ENCODE assay signal across 8 cellular contexts in genomic region chr7:2529161-2530075, GRCh38. TPM values are rescaled to one million over a fixed set of nuclear protein-coding genes. Genes with fewer than 3 reads are reported as not detected.
A peak's percentile ranks its signal among the peaks of the same experiment; 100 is the strongest.
DNase-seq lines count a peak whose midpoint lies in the region; ATAC-seq and TF ChIP-seq lines count a peak whose summit lies in the region.

No MANE protein-coding gene starts in this region.

- TF ChIP-seq CTCF in GM10266 (IDR thresholded peaks at IDR 0.05; ENCODE audit: control insufficient read depth, insufficient read depth, low read depth, missing control alignments) (no peak), breast epithelium (IDR thresholded peaks at IDR 0.05) (no peak), lower lobe of right lung (IDR thresholded peaks at IDR 0.05) (no peak), upper lobe of right lung (IDR thresholded peaks at IDR 0.05) (no peak)

- no peak overlapping the region for H3K4me3 ChIP-seq in breast epithelium
- peak overlapping the region; percentile 19 for H3K4me3 ChIP-seq in lower lobe of right lung
- no peak overlapping the region for H3K4me3 ChIP-seq in upper lobe of right lung

- peak overlapping the region; percentile 65 to 87 for H3K27ac ChIP-seq in breast epithelium
- H3K27ac ChIP-seq in lower lobe of right lung: peak overlapping the region; percentile 88
- H3K27ac ChIP-seq in upper lobe of right lung: peak overlapping the region; percentile 85

- ATAC-seq in HG03108 (IDR thresholded peaks at IDR 0.05; ENCODE audit: unreplicated experiment): peak; percentile 52
- peak; percentile 59 to 74 for ATAC-seq in lower lobe of right lung
- ATAC-seq in upper lobe of right lung: peak; percentile 62
- no peak for ATAC-seq in GM19035 (IDR thresholded peaks at IDR 0.05; ENCODE audit: unreplicated experiment)

- H3K27me3 ChIP-seq in breast epithelium (no peaks in the 10 kb centered on the region), lower lobe of right lung (ENCODE audit: low read depth) (no peaks in the 10 kb centered on the region), upper lobe of right lung (no peaks in the 10 kb centered on the region)

- H3K27me3 Mint-ChIP-seq in T-helper 1 cell treated with Interleukin-12 subunit alpha and Interleukin-12 subunit beta and Interleukin-4 antibody, amounts not matched to agents 30 μg/mL and 1 μg/mL, for 36 hours (ENCODE audit: low read depth): no peaks in the 10 kb centered on the region

- intact Hi-C loops in breast epithelium (cut with DNase I; ENCODE audit: low total_unique reads) (no loop called here), lower lobe of right lung (cut with DNase I) (no loop called here), upper lobe of right lung (cut with DNase I) (no loop called here)

- H3K4me3 Mint-ChIP-seq in T-helper 1 cell treated with Interleukin-12 subunit alpha and Interleukin-12 subunit beta and Interleukin-4 antibody, amounts not matched to agents 30 μg/mL and 1 μg/mL, for 36 hours: peak overlapping the region; percentile 75

- H3K27ac Mint-ChIP-seq in T-helper 1 cell treated with Interleukin-12 subunit alpha and Interleukin-12 subunit beta and Interleukin-4 antibody, amounts not matched to agents 30 μg/mL and 1 μg/mL, for 36 hours: peak overlapping the region; percentile 93

- no peaks in the 10 kb centered on the region for H3K9me3 Mint-ChIP-seq in T-helper 1 cell treated with Interleukin-12 subunit alpha and Interleukin-12 subunit beta and Interleukin-4 antibody, amounts not matched to agents 30 μg/mL and 1 μg/mL, for 36 hours

- peaks cover 30% of the 10 kb centered on the region for H3K4me1 Mint-ChIP-seq in T-helper 1 cell treated with Interleukin-12 subunit alpha and Interleukin-12 subunit beta and Interleukin-4 antibody, amounts not matched to agents 30 μg/mL and 1 μg/mL, for 36 hours (ENCODE audit: low read depth)

- H3K4me1 ChIP-seq in breast epithelium: peaks cover 24 to 35% of the 10 kb centered on the region in 2 donors
- peaks cover 77% of the 10 kb centered on the region for H3K4me1 ChIP-seq in lower lobe of right lung
- peaks cover 61% of the 10 kb centered on the region for H3K4me1 ChIP-seq in upper lobe of right lung

- TF ChIP-seq POLR2A in breast epithelium (IDR thresholded peaks at IDR 0.05): no peak

- H3K36me3 Mint-ChIP-seq in T-helper 1 cell treated with Interleukin-12 subunit alpha and Interleukin-12 subunit beta and Interleukin-4 antibody, amounts not matched to agents 30 μg/mL and 1 μg/mL, for 36 hours (ENCODE audit: low read depth): peaks cover 13% of the 10 kb centered on the region

- DNase-seq in GM10266 (ENCODE audit: extremely low spot score) (peak; percentile 74), breast epithelium (ENCODE audit: low spot score in 2 of 2) (no peak), lower lobe of right lung (peak; percentile 90), upper lobe of right lung (peak; percentile 89), NCI-H526 treated with DMSO at 0.1 percent for 48 hours (lab: John Stamatoyannopoulos, UW) (no peak)

- H3K36me3 ChIP-seq in breast epithelium (no peaks in the 10 kb centered on the region), lower lobe of right lung (peaks cover 42% of the 10 kb centered on the region), upper lobe of right lung (peaks cover 23% of the 10 kb centered on the region)

- H3K9me3 ChIP-seq in breast epithelium (no peaks in the 10 kb centered on the region), lower lobe of right lung (no peaks in the 10 kb centered on the region), upper lobe of right lung (no peaks in the 10 kb centered on the region)

RNA-seq across cellular contexts. Expression of gene LFNG, which starts 9.8 kb away (rescaled TPM):
- total RNA-seq in breast epithelium (10 to 100 TPM in 1 of 3 donors, 1 to 10 TPM in 2; 5.0 to 16.4 (median 9.1) TPM), lower lobe of right lung (42.6 TPM), upper lobe of right lung (35.4 TPM)

RNA-seq across cellular contexts. Expression of gene BRAT1, which starts 25.9 kb away (rescaled TPM):
- 10 to 100 TPM; 20.8 to 36.4 (median 28.4) TPM for total RNA-seq in breast epithelium
- total RNA-seq in lower lobe of right lung: 24.4 TPM
- 24.1 TPM for total RNA-seq in upper lobe of right lung

RNA-seq across cellular contexts. Expression of gene IQCE, which starts 29.4 kb away (rescaled TPM):
- 10 to 100 TPM; 13.4 to 22.7 (median 13.8) TPM for total RNA-seq in breast epithelium
- 32.0 TPM for total RNA-seq in lower lobe of right lung
- total RNA-seq in upper lobe of right lung: 22.2 TPM

RNA-seq across cellular contexts. Expression of gene GRIFIN, which starts 53.2 kb away (rescaled TPM):
- total RNA-seq in breast epithelium (not detected), lower lobe of right lung (not detected), upper lobe of right lung (not detected)

Comparison
In these comparisons a context has a peak if more than half of its experiments do, and no peak if none do; other contexts are left out.
1. DNase-seq: peak in GM10266 (single experiment), lower lobe of right lung (single experiment) and upper lobe of right lung (single experiment); none in breast epithelium (0 of 2) and NCI-H526 treated with DMSO at 0.1 percent for 48 hours (single experiment).
2. Peak in every context shown above with its lines, with median percentiles within 50 percentile points of each other: H3K27ac ChIP-seq.